Comparison of ENCODE assay signal across 1 cellular context in genomic region chr10:102826148-102826796, GRCh38.
TF ChIP-seq lines count a peak whose summit lies in the region.

No MANE protein-coding gene starts in this region.

TF ChIP-seq in WTC11, 78 proteins besides CTCF, POLR2A, EP300 and RAD21 (continued from another document):
- TF ChIP-seq, protein P1, sequence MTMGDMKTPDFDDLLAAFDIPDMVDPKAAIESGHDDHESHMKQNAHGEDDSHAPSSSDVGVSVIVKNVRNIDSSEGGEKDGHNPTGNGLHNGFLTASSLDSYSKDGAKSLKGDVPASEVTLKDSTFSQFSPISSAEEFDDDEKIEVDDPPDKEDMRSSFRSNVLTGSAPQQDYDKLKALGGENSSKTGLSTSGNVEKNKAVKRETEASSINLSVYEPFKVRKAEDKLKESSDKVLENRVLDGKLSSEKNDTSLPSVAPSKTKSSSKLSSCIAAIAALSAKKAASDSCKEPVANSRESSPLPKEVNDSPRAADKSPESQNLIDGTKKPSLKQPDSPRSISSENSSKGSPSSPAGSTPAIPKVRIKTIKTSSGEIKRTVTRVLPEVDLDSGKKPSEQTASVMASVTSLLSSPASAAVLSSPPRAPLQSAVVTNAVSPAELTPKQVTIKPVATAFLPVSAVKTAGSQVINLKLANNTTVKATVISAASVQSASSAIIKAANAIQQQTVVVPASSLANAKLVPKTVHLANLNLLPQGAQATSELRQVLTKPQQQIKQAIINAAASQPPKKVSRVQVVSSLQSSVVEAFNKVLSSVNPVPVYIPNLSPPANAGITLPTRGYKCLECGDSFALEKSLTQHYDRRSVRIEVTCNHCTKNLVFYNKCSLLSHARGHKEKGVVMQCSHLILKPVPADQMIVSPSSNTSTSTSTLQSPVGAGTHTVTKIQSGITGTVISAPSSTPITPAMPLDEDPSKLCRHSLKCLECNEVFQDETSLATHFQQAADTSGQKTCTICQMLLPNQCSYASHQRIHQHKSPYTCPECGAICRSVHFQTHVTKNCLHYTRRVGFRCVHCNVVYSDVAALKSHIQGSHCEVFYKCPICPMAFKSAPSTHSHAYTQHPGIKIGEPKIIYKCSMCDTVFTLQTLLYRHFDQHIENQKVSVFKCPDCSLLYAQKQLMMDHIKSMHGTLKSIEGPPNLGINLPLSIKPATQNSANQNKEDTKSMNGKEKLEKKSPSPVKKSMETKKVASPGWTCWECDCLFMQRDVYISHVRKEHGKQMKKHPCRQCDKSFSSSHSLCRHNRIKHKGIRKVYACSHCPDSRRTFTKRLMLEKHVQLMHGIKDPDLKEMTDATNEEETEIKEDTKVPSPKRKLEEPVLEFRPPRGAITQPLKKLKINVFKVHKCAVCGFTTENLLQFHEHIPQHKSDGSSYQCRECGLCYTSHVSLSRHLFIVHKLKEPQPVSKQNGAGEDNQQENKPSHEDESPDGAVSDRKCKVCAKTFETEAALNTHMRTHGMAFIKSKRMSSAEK (CRISPR knock-in tag; IDR thresholded peaks at IDR 0.05; ENCODE audit: borderline replicate concordance): no peak
